In the genomic region with DNA sequence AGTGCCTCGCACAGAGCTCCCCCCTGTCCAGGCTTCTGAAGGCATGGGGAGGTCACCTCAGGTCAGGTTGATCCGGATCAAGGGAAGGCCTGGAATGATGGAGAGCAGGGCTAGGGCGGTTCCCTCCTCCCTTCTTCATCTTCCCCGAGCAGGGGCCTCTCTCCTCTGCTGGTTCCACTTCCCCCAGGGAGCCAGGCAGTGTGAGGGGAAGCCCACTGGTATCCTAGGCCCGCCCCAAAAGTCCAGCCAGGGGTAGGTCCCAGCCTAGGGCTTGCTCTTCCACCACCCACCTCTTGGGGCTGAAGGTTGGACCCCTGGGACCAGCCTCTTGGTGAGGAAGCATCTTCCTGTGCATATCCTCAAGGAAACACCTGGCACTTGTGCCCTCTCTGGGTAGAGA, we compare ENCODE assay signal across 8 cellular contexts. TPM values are rescaled to one million over a fixed set of nuclear protein-coding genes. Genes with fewer than 3 reads are reported as not detected.
DNase-seq lines count a peak whose midpoint lies in the region; ATAC-seq and TF ChIP-seq lines count a peak whose summit lies in the region.

No MANE protein-coding gene starts in this region.

- no peak for TF ChIP-seq CTCF in GM06990 (IDR thresholded peaks at IDR 0.05; ENCODE audit: insufficient read depth, low read length, poor library complexity, severe bottlenecking)
- no peak for TF ChIP-seq CTCF in OCI-LY1 (IDR thresholded peaks at IDR 0.05; ENCODE audit: low read length)
- TF ChIP-seq CTCF in psoas muscle (IDR thresholded peaks at IDR 0.05) = no peak

- H3K9me3 ChIP-seq in OCI-LY1 (ENCODE audit: low read length) (no peaks in the 10 kb centered on the region), esophagus (ENCODE audit: control insufficient read depth in 2 of 2, insufficient read depth in 1 of 2, low read depth in 1 of 2, low read length in 1 of 2) (no peaks in the 10 kb centered on the region), psoas muscle (no peaks in the 10 kb centered on the region)

- H3K27ac ChIP-seq in OCI-LY1 (ENCODE audit: low read depth, low read length, poor library complexity, severe bottlenecking) (peak overlapping the region; percentile 77), esophagus (ENCODE audit: low read depth in 2 of 2, low read length in 1 of 2) (peak overlapping the region; percentile 84 to 97), psoas muscle (peak overlapping the region; percentile 23)

- H3K79me2 ChIP-seq in OCI-LY1 (ENCODE audit: insufficient read depth, low read length) = no peaks in the 10 kb centered on the region

- ATAC-seq in psoas muscle (no peak), GM18498 (IDR thresholded peaks at IDR 0.05; ENCODE audit: unreplicated experiment) (no peak), HG03139 (IDR thresholded peaks at IDR 0.05; ENCODE audit: unreplicated experiment) (no peak)

- H3K36me3 ChIP-seq in GM06990 (ENCODE audit: control insufficient read depth, insufficient read depth, low read length) (peaks cover 26% of the 10 kb centered on the region), OCI-LY1 (ENCODE audit: insufficient read depth, low read length) (peaks cover 39% of the 10 kb centered on the region), esophagus (ENCODE audit: control insufficient read depth in 2 of 2, insufficient read depth in 2 of 2, low read length in 1 of 2) (peaks cover 13 to 32% of the 10 kb centered on the region in 2 donors), psoas muscle (ENCODE audit: insufficient read depth in 1 of 2, low read depth in 1 of 2) (peaks cover 7 to 39% of the 10 kb centered on the region in 2 donors)

- H3K4me1 ChIP-seq in OCI-LY1 (ENCODE audit: insufficient read depth, low read length, severe bottlenecking) = peaks cover 41% of the 10 kb centered on the region
- H3K4me1 ChIP-seq in esophagus (ENCODE audit: control insufficient read depth in 2 of 2, insufficient read depth in 2 of 2, low read length in 1 of 2) = peaks cover 13 to 41% of the 10 kb centered on the region in 2 donors
- H3K4me1 ChIP-seq in psoas muscle = peaks cover 44% of the 10 kb centered on the region

- H3K4me3 ChIP-seq in GM06990 (replicated peaks; ENCODE audit: low read depth, low read length) = peak overlapping the region; percentile 68
- H3K4me3 ChIP-seq in OCI-LY1 (ENCODE audit: low read depth, low read length, poor library complexity, severe bottlenecking) = peak overlapping the region; percentile 85
- H3K4me3 ChIP-seq in esophagus (ENCODE audit: low read depth in 1 of 2, low read length in 2 of 2) = no peak overlapping the region
- H3K4me3 ChIP-seq in psoas muscle = peak overlapping the region; percentile 68

- peak; percentile 24 for DNase-seq in GM06990 (ENCODE audit: extremely low read depth, insufficient read length)
- DNase-seq in psoas muscle = no peak
- DNase-seq in stimulated activated CD4-positive, alpha-beta T cell treated with anti-CD3 and anti-CD28 coated beads, Interleukin-2, amount 100 ng/mL, for 24 hours = no peak
- DNase-seq in NCI-H524 (lab: John Stamatoyannopoulos, UW) = no peak

- H3K9me2 ChIP-seq in OCI-LY1 (ENCODE audit: low read depth, low read length) = no peaks in the 10 kb centered on the region

- peak overlapping the region; percentile 91 for H3K9ac ChIP-seq in OCI-LY1 (ENCODE audit: low read length)

- H2AFZ ChIP-seq in OCI-LY1 (ENCODE audit: low read length) = no peak overlapping the region

- no peaks in the 10 kb centered on the region for H3K27me3 ChIP-seq in GM06990 (replicated peaks; ENCODE audit: control insufficient read depth, insufficient read depth, low read length)
- H3K27me3 ChIP-seq in OCI-LY1 (ENCODE audit: insufficient read depth, low read length) = no peaks in the 10 kb centered on the region
- H3K27me3 ChIP-seq in esophagus (ENCODE audit: control insufficient read depth in 1 of 2, insufficient read depth in 2 of 2, low read length in 2 of 2) = no peaks in the 10 kb centered on the region
- H3K27me3 ChIP-seq in psoas muscle (ENCODE audit: insufficient read depth in 3 of 3, low read length in 2 of 3) = no peaks in the 10 kb centered on the region

- peak overlapping the region; percentile 79 for H3K4me2 ChIP-seq in OCI-LY1 (ENCODE audit: low read length)

- no peaks in the 10 kb centered on the region for H4K20me1 ChIP-seq in OCI-LY1 (ENCODE audit: insufficient read depth, low read length)

- 27 to 30% methylated on average over 5 of the region's 5 CpGs for WGBS in esophagus, 2 donors
- WGBS in psoas muscle, 3 donors = 24 to 27% (median 26%) methylated on average over 3 to 5 of the region's 5 CpGs

- H3F3A ChIP-seq in OCI-LY1 (ENCODE audit: insufficient read depth, low read length) = peaks cover 12% of the 10 kb centered on the region; the same call in 1 of the 2 replicates

- intact Hi-C loops in psoas muscle (cut with DNase I) = no loop called here

RNA-seq across cellular contexts. Expression of a gene that starts 16.4 kb away (rescaled TPM):
- polyA plus RNA-seq in esophagus (1 to 10 TPM in 1 of 2 donors, under 1 TPM in 1; 0.81 to 1.1 TPM), psoas muscle (under 1 TPM; 0.17 to 0.73 (median 0.60) TPM)
- under 1 TPM in 2 of 4 donors, not detected in 2; 0.19 to 0.51 TPM for total RNA-seq in psoas muscle

RNA-seq across cellular contexts. Expression of a gene that starts 16.5 kb away (rescaled TPM):
- polyA plus RNA-seq in esophagus (10 to 100 TPM; 20.6 to 35.2 TPM), psoas muscle (10 to 100 TPM; 17.1 to 39.3 (median 18.1) TPM)
- 10 to 100 TPM; 28.8 to 55.0 (median 44.2) TPM for total RNA-seq in psoas muscle

RNA-seq across cellular contexts. Expression of a gene that starts 16.9 kb away (rescaled TPM):
- polyA plus RNA-seq in esophagus = 10 to 100 TPM; 35.7 to 38.1 TPM
- total RNA-seq in psoas muscle = 1 to 10 TPM; 4.0 to 7.4 (median 6.4) TPM
- polyA plus RNA-seq in psoas muscle = 10 to 100 TPM; 12.8 to 17.1 (median 14.8) TPM

RNA-seq across cellular contexts. Expression of a gene that starts 27.6 kb away (rescaled TPM):
- polyA plus RNA-seq in esophagus = under 1 TPM; 0.04 to 0.08 TPM
- total RNA-seq in psoas muscle = 1 to 10 TPM in 1 of 4 donors, under 1 TPM in 2, not detected in 1; 0.50 to 1.1 (median 0.52) TPM
- polyA plus RNA-seq in psoas muscle = 1 to 10 TPM in 1 of 3 donors, under 1 TPM in 2; 0.21 to 2.5 (median 0.57) TPM

RNA-seq across cellular contexts. Expression of a gene that starts 30.6 kb away (rescaled TPM):
- 10 to 100 TPM; 19.5 to 29.6 TPM for polyA plus RNA-seq in esophagus
- 10 to 100 TPM; 10.0 to 13.5 (median 11.8) TPM for total RNA-seq in psoas muscle
- 10 to 100 TPM in 2 of 3 donors, 1 to 10 TPM in 1; 7.1 to 11.7 (median 11.4) TPM for polyA plus RNA-seq in psoas muscle

Comparison
In these comparisons a context has a peak if more than half of its experiments do, and no peak if none do; other contexts are left out.
1. H3K4me3 ChIP-seq: peak in GM06990 (single experiment), OCI-LY1 (single experiment) and psoas muscle (single experiment); none in esophagus (0 of 2).
2. H3K27ac ChIP-seq: peak in every context shown above with its lines; median percentile 90 in esophagus; 77 in OCI-LY1; 23 in psoas muscle.